Comparison of ENCODE assay signal across 10 cellular contexts in the genomic region with DNA sequence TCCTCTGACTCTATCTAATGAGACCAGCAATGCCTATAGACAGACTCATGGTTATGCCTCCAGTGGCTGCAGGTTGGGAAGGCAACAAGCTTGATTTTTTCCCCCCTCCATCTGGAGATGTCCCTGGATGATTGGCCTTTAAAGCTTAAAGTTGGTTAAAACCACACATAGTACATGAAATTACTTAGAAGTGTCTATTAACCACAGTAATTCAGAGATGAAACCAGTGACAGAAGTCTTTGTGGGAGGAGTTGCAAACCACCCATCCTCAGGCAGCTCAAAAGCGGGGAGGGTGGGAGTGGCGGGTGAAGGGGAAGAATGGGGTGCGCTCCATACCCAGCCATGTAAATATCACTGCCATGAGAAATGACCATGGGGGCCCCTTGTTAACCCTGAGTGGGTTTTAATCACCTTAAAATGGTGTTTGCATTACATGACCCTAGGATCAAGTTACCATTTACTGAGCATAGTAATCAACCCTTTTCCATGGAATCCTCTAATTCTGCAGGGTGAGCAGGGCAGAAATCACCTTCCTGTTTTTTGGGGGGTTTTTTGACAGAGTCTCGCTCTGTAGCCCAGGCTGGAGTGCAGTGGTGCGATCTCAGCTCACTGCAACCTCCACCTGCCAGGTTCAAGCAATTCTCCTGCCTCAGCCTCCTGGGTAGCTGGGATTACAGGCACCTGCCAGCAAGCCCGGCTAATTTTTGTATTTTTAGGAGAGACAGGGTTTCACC.
A peak's percentile ranks its signal among the peaks of the same experiment; 100 is the strongest.
DNase-seq lines count a peak whose midpoint lies in the region; ATAC-seq and TF ChIP-seq lines count a peak whose summit lies in the region.
"Had no signal": no experiment of that assay in that cellular context is flagged by ENCODE, and none has a peak within 500 bp of the region (broad histone marks: within the 10 kb centered on the region; RNA-seq: fewer than 3 reads in every experiment).

No MANE protein-coding gene starts in this region.

- no peak overlapping the region for H3K4me3 Mint-ChIP-seq in Calu3 (ENCODE audit: low read depth, unreplicated experiment)

- no peak for TF ChIP-seq EP300 in sigmoid colon (IDR thresholded peaks at IDR 0.05)

- intact Hi-C loops in Calu3 (cut with micrococcal nuclease; ENCODE audit: unreplicated experiment) = no loop called here
- intact Hi-C loops in sigmoid colon (cut with DNase I) = no loop called here

- TF ChIP-seq CTCF in Calu3 (IDR thresholded peaks at IDR 0.05; ENCODE audit: unreplicated experiment) (no peak), sigmoid colon (IDR thresholded peaks at IDR 0.05) (no peak)

- H3K27ac ChIP-seq in sigmoid colon = no peak overlapping the region
- H3K27ac ChIP-seq: C4-2B had no signal

- CTCF ChIA-PET in Calu3 (lab: Charles Lee) = no interaction called here

- in situ Hi-C loops in HAP-1 (cut with MboI; ENCODE audit: low sequenced_read_pairs) = no loop called here

- DNase-seq in CD1c-positive myeloid dendritic cell (ENCODE audit: extremely low spot score) (peak; percentile 45), HAP-1 (ENCODE audit: low spot score in 2 of 2) (no peak), Calu3 (no peak), sigmoid colon (no peak), NCI-H2081 (lab: John Stamatoyannopoulos, UW) (no peak)
- DNase-seq in activated naive CD4-positive, alpha-beta T cell treated with anti-CD3 and anti-CD28 coated beads, Interleukin-2, amount 50 U/mL, for 72 hours (ENCODE audit: low spot score in 2 of 2) = no peak

- no peaks in the 10 kb centered on the region for H3K27me3 Mint-ChIP-seq in Calu3 (ENCODE audit: unreplicated experiment)

- H3K4me3 ChIP-seq in HAP-1 (no peak overlapping the region), sigmoid colon (no peak overlapping the region)

- H3K27me3 ChIP-seq in HAP-1 (ENCODE audit: low read depth) = no peaks in the 10 kb centered on the region
- H3K27me3 ChIP-seq in sigmoid colon = no peaks in the 10 kb centered on the region

- no peak for TF ChIP-seq POLR2A in sigmoid colon (IDR thresholded peaks at IDR 0.05)

- 74 to 89% methylated on average over 6 of the region's 6 CpGs for WGBS in sigmoid colon, 2 donors

- H3K36me3 Mint-ChIP-seq in activated naive CD4-positive, alpha-beta T cell treated with anti-CD3 and anti-CD28 coated beads, Interleukin-2, amount 50 U/mL, for 72 hours = peaks cover 17 to 47% of the 10 kb centered on the region in 2 donors
- H3K36me3 Mint-ChIP-seq in Calu3 (ENCODE audit: insufficient read depth, unreplicated experiment) = no peaks in the 10 kb centered on the region

- ATAC-seq in GM19395 (IDR thresholded peaks at IDR 0.05; ENCODE audit: unreplicated experiment) (peak; percentile 92), HG03097 (IDR thresholded peaks at IDR 0.05; ENCODE audit: low FRiP score, unreplicated experiment) (peak; percentile 65)
- ATAC-seq in activated naive CD4-positive, alpha-beta T cell treated with anti-CD3 and anti-CD28 coated beads, Interleukin-2, amount 50 U/mL, for 72 hours = peak; percentile 83 to 84
- ATAC-seq: Panc1 had no signal

- peaks cover 0 to 4% of the 10 kb centered on the region in 2 donors for H3K9me3 Mint-ChIP-seq in activated naive CD4-positive, alpha-beta T cell treated with anti-CD3 and anti-CD28 coated beads, Interleukin-2, amount 50 U/mL, for 72 hours
- no peaks in the 10 kb centered on the region for H3K9me3 Mint-ChIP-seq in Calu3 (ENCODE audit: low read depth, unreplicated experiment)

- peak overlapping the region in 1 of 2 donors; percentile 41 for H3K27ac Mint-ChIP-seq in activated naive CD4-positive, alpha-beta T cell treated with anti-CD3 and anti-CD28 coated beads, Interleukin-2, amount 50 U/mL, for 72 hours
- no peak overlapping the region for H3K27ac Mint-ChIP-seq in Calu3 (ENCODE audit: unreplicated experiment)

- H3K9me3 ChIP-seq in HAP-1 (no peaks in the 10 kb centered on the region), sigmoid colon (no peaks in the 10 kb centered on the region)

- H3K4me1 ChIP-seq in HAP-1 = no peaks in the 10 kb centered on the region
- no peaks in the 10 kb centered on the region for H3K4me1 ChIP-seq in sigmoid colon

- H3K36me3 ChIP-seq in HAP-1 (replicated peaks) (0 out of 2 replicates have a peak, but pooled peaks cover 5% of the 10 kb centered on the region), sigmoid colon (peaks cover 0 to 11% (median 0%) of the 10 kb centered on the region in 4 donors)

- BruUV-seq in Calu3 (replicated peaks; lab: Mats Ljungman, UMichigan) = no TSS peak

- no peaks in the 10 kb centered on the region for H3K4me1 Mint-ChIP-seq in Calu3 (ENCODE audit: low read depth, unreplicated experiment)
